Comparison of ENCODE assay signal across 8 cellular contexts in the genomic region with DNA sequence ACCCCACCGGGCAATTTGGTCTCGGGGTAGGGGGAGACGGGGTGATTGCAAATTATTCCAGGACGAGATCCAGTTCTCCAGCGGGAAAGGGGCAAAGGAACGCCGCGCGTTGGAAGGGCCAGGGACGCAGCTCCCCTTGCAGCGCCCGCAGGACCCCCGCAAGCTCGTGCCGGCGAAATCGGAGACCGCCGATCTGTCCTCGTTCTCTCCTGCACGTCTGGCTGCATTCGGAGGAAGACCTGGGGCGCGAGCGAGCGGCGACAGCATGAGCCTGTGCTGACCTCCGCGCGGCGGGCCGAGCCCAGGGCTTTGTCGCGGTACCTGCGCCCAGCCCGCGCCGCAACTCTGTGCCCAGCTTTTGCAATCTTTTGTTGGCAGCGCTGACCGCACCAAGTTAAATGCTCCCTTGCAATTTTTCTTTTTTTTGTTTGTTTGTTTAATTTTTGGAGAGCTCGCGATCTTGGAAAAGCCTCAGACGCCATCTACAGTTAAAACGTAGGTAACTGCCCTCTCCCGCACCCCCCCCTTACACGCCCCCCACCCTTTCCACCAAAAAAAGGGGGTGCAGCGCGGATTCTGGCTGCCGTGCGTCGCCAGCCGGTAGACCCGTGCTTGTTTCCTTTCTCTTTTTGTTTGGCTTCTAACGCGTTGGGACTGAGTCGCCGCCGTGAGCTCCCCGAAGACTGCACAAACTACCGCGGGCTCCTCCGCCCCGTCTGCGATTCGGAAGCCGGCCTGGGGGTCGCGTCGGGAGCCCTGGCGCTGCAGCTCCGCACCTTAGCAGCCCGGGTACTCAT. TPM values are rescaled to one million over a fixed set of nuclear protein-coding genes. Genes with fewer than 3 reads are reported as not detected.
DNase-seq lines count a peak whose midpoint lies in the region; ATAC-seq and TF ChIP-seq lines count a peak whose summit lies in the region.

No MANE protein-coding gene starts in this region.

- H3K9ac ChIP-seq in iPS-18a (ENCODE audit: low read length) = peak overlapping the region; percentile 97

- peak overlapping the region; percentile 62 to 89 for H3K4me3 ChIP-seq in body of pancreas
- peak overlapping the region; percentile 88 for H3K4me3 ChIP-seq in iPS-18a (ENCODE audit: low read length)
- peak overlapping the region; percentile 46 to 77 (median 70) for H3K4me3 ChIP-seq in skin epidermis

- peak in 2 of 3 donors; percentile 53 for TF ChIP-seq POLR2A in body of pancreas (IDR thresholded peaks at IDR 0.05)

- H3K27ac ChIP-seq in 22Rv1 (no peak overlapping the region), body of pancreas (peak overlapping the region; percentile 62 to 92 (median 88)), iPS-18a (ENCODE audit: low read length) (peak overlapping the region; percentile 63), skin epidermis (peak overlapping the region; percentile 54 to 97 (median 91))

- TF ChIP-seq CTCF in 22Rv1 (IDR thresholded peaks at IDR 0.05) = peak; percentile 30
- peak in 6 of 7 experiments; percentile 25 to 55 (median 30) for TF ChIP-seq CTCF in body of pancreas (IDR thresholded peaks at IDR 0.05)

- H3K9me3 ChIP-seq in body of pancreas (no peaks in the 10 kb centered on the region), iPS-18a (ENCODE audit: control insufficient read depth, low read depth, low read length) (no peaks in the 10 kb centered on the region)

- H3K27me3 ChIP-seq in body of pancreas (no peaks in the 10 kb centered on the region), iPS-18a (ENCODE audit: control insufficient read depth, insufficient read depth, low read length) (no peaks in the 10 kb centered on the region)

- peaks cover 43% of the 10 kb centered on the region for H3K4me1 ChIP-seq in body of pancreas
- peaks cover 36% of the 10 kb centered on the region for H3K4me1 ChIP-seq in iPS-18a (ENCODE audit: control insufficient read depth, low read depth, low read length)

- WGBS in body of pancreas, 2 donors = 0% methylated on average over 55 to 72 of the region's 72 CpGs

- H3K36me3 ChIP-seq in body of pancreas (replicated peaks in 1 of 2; ENCODE audit: insufficient read depth in 1 of 2, low read depth in 2 of 2) (no peaks in the 10 kb centered on the region), iPS-18a (ENCODE audit: control insufficient read depth, low read depth, low read length) (no peaks in the 10 kb centered on the region)

- DNase-seq in NAMALWA (ENCODE audit: low spot score) (peak; percentile 81), T-helper 22 cell (ENCODE audit: low read depth) (peak; percentile 59), body of pancreas (peak; percentile 62 to 68 (median 64))

- intact Hi-C loops in body of pancreas (cut with DNase I) = no loop called here

- ATAC-seq in GM18867 (IDR thresholded peaks at IDR 0.05; ENCODE audit: unreplicated experiment) (peak; percentile 24), body of pancreas (peak; percentile 22), HG03521 (IDR thresholded peaks at IDR 0.05; ENCODE audit: unreplicated experiment) (no peak)

RNA-seq across cellular contexts. Expression of gene TRIB2, which starts 0.7 kb away (rescaled TPM):
- total RNA-seq in body of pancreas = 10 to 100 TPM; 49.3 to 99.2 TPM
